ENCODE assay signal across 17 cellular contexts in genomic region chr10:13921941-13922340, GRCh38.
DNase-seq lines count a peak whose midpoint lies in the region; ATAC-seq and TF ChIP-seq lines count a peak whose summit lies in the region.
"Had no signal": no experiment of that assay in that cellular context is flagged by ENCODE, and none has a peak within 500 bp of the region (broad histone marks: within the 10 kb centered on the region; RNA-seq: fewer than 3 reads in every experiment).

No MANE protein-coding gene starts in this region.

- peaks cover 80% of the 10 kb centered on the region for H3K4me1 Mint-ChIP-seq in chondrocyte (ENCODE audit: low read depth)

- no peak overlapping the region for H4K5ac ChIP-seq in IMR-90 (ENCODE audit: low read depth, low read length)

- H2AK5ac ChIP-seq in IMR-90 (ENCODE audit: low read depth, low read length), result peak overlapping the region; percentile 97
- no peak overlapping the region for H2AK5ac ChIP-seq in trophoblast cell (ENCODE audit: low read length)

- peak overlapping the region; percentile 96; the same call in 2 of the 3 replicates for H2BK15ac ChIP-seq in IMR-90 (ENCODE audit: low read depth, low read length)

- H3K36me3 ChIP-seq in ACC112 (ENCODE audit: insufficient read depth, low read length) (0 out of 2 replicates have a peak, but pooled peaks cover 7% of the 10 kb centered on the region), IMR-90 (ENCODE audit: control insufficient read depth, insufficient read depth, low read length) (no peaks in the 10 kb centered on the region), trophoblast cell (ENCODE audit: control insufficient read depth in 1 of 2, insufficient read depth in 2 of 2, low read length in 2 of 2) (no peaks in the 10 kb centered on the region), PC-9 (ENCODE audit: low read depth) (no peaks in the 10 kb centered on the region)
- H3K36me3 ChIP-seq: BLaER1 treated with 17β-estradiol and CSF1 and Interleukin-3, amounts not matched to agents 10 nM and 100 nM had no signal

- H3K27ac ChIP-seq in ACC112 (ENCODE audit: low read depth, low read length) (peak overlapping the region; percentile 94), IMR-90 (ENCODE audit: insufficient read depth, low read length) (0 out of 2 replicates have a peak overlapping the region, but pooled peaks have one; percentile 7), trophoblast cell (ENCODE audit: low read depth, low read length) (no peak overlapping the region), PC-9 (no peak overlapping the region)
- H3K27ac ChIP-seq: 22Rv1; BLaER1 treated with 17β-estradiol and CSF1 and Interleukin-3, amounts not matched to agents 10 nM and 100 nM; HL-60 had no signal

- H3K23ac ChIP-seq in IMR-90 (ENCODE audit: low read depth, low read length), result peak overlapping the region; percentile 68; the same call in 1 of the 2 replicates
- no peak overlapping the region for H3K23ac ChIP-seq in trophoblast cell (ENCODE audit: low read length)

- TF ChIP-seq CTCF in IMR-90 (conservative IDR thresholded peaks at IDR 0.05; ENCODE audit: low read depth, low read length) (no peak), chondrocyte (IDR thresholded peaks at IDR 0.05) (no peak), PC-9 (conservative IDR thresholded peaks at IDR 0.05) (no peak)

- no peak overlapping the region for H3K56ac ChIP-seq in IMR-90 (ENCODE audit: extremely low read depth, insufficient read depth, low read length)

- no peak overlapping the region for H3K4me3 ChIP-seq in ACC112 (ENCODE audit: low read depth, low read length)
- no peak overlapping the region for H3K4me3 ChIP-seq in IMR-90 (ENCODE audit: insufficient read depth, low read depth, low read length)
- no peak overlapping the region for H3K4me3 ChIP-seq in trophoblast cell (ENCODE audit: low read depth, low read length)
- H3K4me3 ChIP-seq in PC-9, result no peak overlapping the region
- H3K4me3 ChIP-seq: BLaER1 treated with 17β-estradiol and CSF1 and Interleukin-3, amounts not matched to agents 10 nM and 100 nM had no signal

- peaks cover 19% of the 10 kb centered on the region for H3F3A ChIP-seq in PC-9 (ENCODE audit: insufficient read depth, low read depth)

- H3K9me1 ChIP-seq in IMR-90 (ENCODE audit: insufficient read depth, low read length), result peaks cover 9% of the 10 kb centered on the region

- no peaks in the 10 kb centered on the region for H3K27me3 Mint-ChIP-seq in chondrocyte (ENCODE audit: low read depth)

- no peak overlapping the region for H3K9ac ChIP-seq in IMR-90 (ENCODE audit: low read depth, low read length)
- no peak overlapping the region for H3K9ac ChIP-seq in trophoblast cell (ENCODE audit: low read length)
- H3K9ac ChIP-seq: BLaER1 treated with 17β-estradiol and CSF1 and Interleukin-3, amounts not matched to agents 10 nM and 100 nM had no signal

- BruUV-seq in IMR-90 (replicated peaks; lab: Mats Ljungman, UMichigan), result no TSS peak
- BruUV-seq in PC-9 (replicated peaks; lab: Mats Ljungman, UMichigan), result no TSS peak

- WGBS in IMR-90 (ENCODE audit: extremely low coverage in 2 of 2, insufficient read length in 1 of 2), 2 experiments, result 100% methylated on average over 1 of the region's 3 CpGs; no CpG with 5 or more reads in 1 of the 2 experiments
- WGBS in trophoblast cell (ENCODE audit: extremely low coverage, insufficient coverage, insufficient read length), result no CpG with 5 or more reads among the region's 3 CpGs

- H2AK9ac ChIP-seq in IMR-90 (replicated peaks; ENCODE audit: low read depth, low read length, poor library complexity), result no peak overlapping the region

- H4K12ac ChIP-seq in trophoblast cell (ENCODE audit: low read depth, low read length), result no peak overlapping the region

- dilution Hi-C loops in IMR-90 (cut with HindIII; ENCODE audit: low sequenced_read_pairs, unreplicated experiment), result no loop called here

- H3K27ac Mint-ChIP-seq in chondrocyte (ENCODE audit: unreplicated experiment), result peak overlapping the region; percentile 99
- H3K27ac Mint-ChIP-seq: CD4-positive, CD25-positive, alpha-beta regulatory T cell; H9 had no signal

- peaks cover 6% of the 10 kb centered on the region for H3K36me3 Mint-ChIP-seq in chondrocyte (ENCODE audit: low read depth)
- H3K36me3 Mint-ChIP-seq: CD4-positive, CD25-positive, alpha-beta regulatory T cell had no signal

- H3K4me1 ChIP-seq in ACC112 (ENCODE audit: control insufficient read depth, insufficient read depth, low read length, unreplicated experiment) (peaks cover 40% of the 10 kb centered on the region), IMR-90 (ENCODE audit: control insufficient read depth, insufficient read depth, low read length) (peaks cover 11% of the 10 kb centered on the region), trophoblast cell (ENCODE audit: control insufficient read depth in 1 of 2, insufficient read depth in 2 of 2, low read length in 2 of 2) (peaks cover 0 to 2% of the 10 kb centered on the region in 2 experiments), PC-9 (replicated peaks; ENCODE audit: insufficient read depth) (peaks cover 18% of the 10 kb centered on the region)

- CTCF ChIA-PET in IMR-90 (lab: Yijun Ruan, JAX), result interaction anchor here (0.6 kb wide), 1 partner anchor 11 kb away, joined by 3 read pairs; no protein-coding TSS in a partner anchor
- CTCF ChIA-PET in PC-9 (lab: Charles Lee), result no interaction called here

- H3K27me3 ChIP-seq in ACC112 (ENCODE audit: insufficient read depth, low read length), result no peaks in the 10 kb centered on the region
- no peaks in the 10 kb centered on the region for H3K27me3 ChIP-seq in IMR-90 (ENCODE audit: control insufficient read depth, insufficient read depth, low read length)
- no peaks in the 10 kb centered on the region for H3K27me3 ChIP-seq in trophoblast cell (ENCODE audit: insufficient read depth, low read length)
- no peaks in the 10 kb centered on the region for H3K27me3 ChIP-seq in PC-9 (ENCODE audit: insufficient read depth, low read depth)
- H3K27me3 ChIP-seq: BLaER1 treated with 17β-estradiol and CSF1 and Interleukin-3, amounts not matched to agents 10 nM and 100 nM had no signal

- no peak overlapping the region for H2BK12ac ChIP-seq in trophoblast cell (ENCODE audit: low read length)

- H4K91ac ChIP-seq in IMR-90 (ENCODE audit: insufficient read depth, low read depth, low read length), result peak overlapping the region; percentile 30; the same call in 1 of the 2 replicates
- H4K91ac ChIP-seq in trophoblast cell (ENCODE audit: low read depth, low read length), result no peak overlapping the region

- intact Hi-C loops in IMR-90 (cut with micrococcal nuclease), result no loop called here
- intact Hi-C loops in PC-9 (cut with micrococcal nuclease; ENCODE audit: unreplicated experiment), result no loop called here

- DNase-seq in IMR-90 (no peak), chondrocyte (ENCODE audit: low spot score) (no peak), trophoblast cell (peak; percentile 67 to 78), PC-9 (no peak), 8988T (no peak), kidney glomerular epithelial cell (lab: John Stamatoyannopoulos, UW) (no peak)
- DNase-seq: Calu3; CD4-positive, CD25-positive, alpha-beta regulatory T cell; DMS 273 treated with DMSO at 0.1 percent for 48 hours; GOT3; H9; KBM-7 had no signal

- H4K8ac ChIP-seq in IMR-90 (ENCODE audit: low read depth in 2 of 2, low read length in 2 of 2) (peak overlapping the region in 1 of 2 experiments; percentile 54; a peak in 1 of 4 replicates), trophoblast cell (ENCODE audit: low read depth, low read length) (no peak overlapping the region)

- H3K4ac ChIP-seq in IMR-90 (ENCODE audit: low read depth, low read length) (peak overlapping the region; percentile 65), trophoblast cell (ENCODE audit: low read depth, low read length) (no peak overlapping the region)

- peak overlapping the region; percentile 67; the same call in 1 of the 2 replicates for H2BK20ac ChIP-seq in IMR-90 (ENCODE audit: low read depth, low read length)

- H3K14ac ChIP-seq in IMR-90 (replicated peaks; ENCODE audit: low read depth, low read length) (peak overlapping the region; percentile 61; the same call in 1 of the 2 replicates), trophoblast cell (ENCODE audit: low read length) (no peak overlapping the region)

- H3K79me1 ChIP-seq in IMR-90 (ENCODE audit: low read depth in 1 of 2, low read length in 2 of 2) (peaks cover 0 to 36% of the 10 kb centered on the region in 2 experiments; a peak in 2 of 4 replicates), trophoblast cell (ENCODE audit: low read length) (no peaks in the 10 kb centered on the region)

- in situ Hi-C loops in IMR-90 (cut with MboI; ENCODE audit: low sequenced_read_pairs), result no loop called here

- H2BK120ac ChIP-seq in IMR-90 (ENCODE audit: low read depth, low read length) (peak overlapping the region; percentile 86; the same call in 1 of the 2 replicates), trophoblast cell (ENCODE audit: insufficient read depth, low read length, poor library complexity) (no peak overlapping the region)

- no peak for TF ChIP-seq RAD21 in IMR-90 (IDR thresholded peaks at IDR 0.05; ENCODE audit: low read length)

- H2BK5ac ChIP-seq in IMR-90 (ENCODE audit: low read depth, low read length, poor library complexity, severe bottlenecking) (peak overlapping the region; percentile 73), trophoblast cell (ENCODE audit: low read depth, low read length, poor library complexity) (no peak overlapping the region)

- no peak for ATAC-seq in IMR-90 (ENCODE audit: low read depth)
- ATAC-seq in HG03025 (IDR thresholded peaks at IDR 0.05; ENCODE audit: low FRiP score, unreplicated experiment), result no peak

- H3K9me2 ChIP-seq in PC-9 (ENCODE audit: insufficient read depth), result no peaks in the 10 kb centered on the region

- no peaks in the 10 kb centered on the region for H3K79me2 ChIP-seq in ACC112 (ENCODE audit: control insufficient read depth, insufficient read depth, low read length, unreplicated experiment)
- H3K79me2 ChIP-seq in trophoblast cell (ENCODE audit: control insufficient read depth, insufficient read depth, low read length, poor library complexity), result no peaks in the 10 kb centered on the region
- H3K79me2 ChIP-seq in PC-9 (ENCODE audit: low read depth), result no peaks in the 10 kb centered on the region

- H3K4me2 ChIP-seq in IMR-90 (ENCODE audit: low read depth, low read length) (no peak overlapping the region; the same call in 1 of the 2 replicates), trophoblast cell (ENCODE audit: low read length) (no peak overlapping the region), PC-9 (no peak overlapping the region)
- H3K4me2 ChIP-seq: BLaER1 treated with 17β-estradiol and CSF1 and Interleukin-3, amounts not matched to agents 10 nM and 100 nM had no signal

- no peaks in the 10 kb centered on the region for H4K20me1 ChIP-seq in IMR-90 (ENCODE audit: insufficient read depth, low read length)
- no peaks in the 10 kb centered on the region for H4K20me1 ChIP-seq in PC-9 (ENCODE audit: insufficient read depth)
- H4K20me1 ChIP-seq: BLaER1 treated with 17β-estradiol and CSF1 and Interleukin-3, amounts not matched to agents 10 nM and 100 nM had no signal

- no peaks in the 10 kb centered on the region for H3K9me3 ChIP-seq in IMR-90 (ENCODE audit: control insufficient read depth, insufficient read depth, low read length)
- H3K9me3 ChIP-seq in trophoblast cell (ENCODE audit: insufficient read depth, low read depth, low read length), result no peaks in the 10 kb centered on the region
- no peaks in the 10 kb centered on the region for H3K9me3 ChIP-seq in PC-9 (ENCODE audit: insufficient read depth, low read depth)
- H3K9me3 ChIP-seq: BLaER1 treated with 17β-estradiol and CSF1 and Interleukin-3, amounts not matched to agents 10 nM and 100 nM had no signal

- H2AFZ ChIP-seq in ACC112 (ENCODE audit: low read length, unreplicated experiment) (no peak overlapping the region), IMR-90 (replicated peaks; ENCODE audit: low read length, poor library complexity) (no peak overlapping the region), trophoblast cell (ENCODE audit: insufficient read depth, low read length, poor library complexity) (no peak overlapping the region), PC-9 (no peak overlapping the region)

- H3K18ac ChIP-seq in IMR-90 (ENCODE audit: low read depth, low read length) (peak overlapping the region; percentile 42; the same call in 1 of the 2 replicates), trophoblast cell (ENCODE audit: low read length) (no peak overlapping the region)

- TF ChIP-seq POLR2A in IMR-90 (IDR thresholded peaks at IDR 0.05; ENCODE audit: low read depth, low read length), result no peak

- POLR2A ChIA-PET in IMR-90 (lab: Charles Lee; ENCODE audit: unreplicated experiment), result no interaction called here
- POLR2A ChIA-PET in PC-9 (lab: Charles Lee; ENCODE audit: unreplicated experiment), result no interaction called here

- H3K9me3 Mint-ChIP-seq in chondrocyte (ENCODE audit: low read depth), result no peaks in the 10 kb centered on the region
- H3K9me3 Mint-ChIP-seq: CD4-positive, CD25-positive, alpha-beta regulatory T cell; H9 had no signal

- no peak overlapping the region for H3K4me3 Mint-ChIP-seq in chondrocyte (ENCODE audit: unreplicated experiment)
- H3K4me3 Mint-ChIP-seq: CD4-positive, CD25-positive, alpha-beta regulatory T cell; H9 had no signal

Comparison
In these comparisons a context has a peak if more than half of its experiments do, and no peak if none do; other contexts are left out.
1. H3K27ac ChIP-seq: peak in ACC112 (single experiment) and IMR-90 (single experiment); none in trophoblast cell (single experiment) and PC-9 (single experiment).
2. DNase-seq: peak in trophoblast cell (2 of 2); none in IMR-90 (single experiment), chondrocyte (single experiment), PC-9 (0 of 2), 8988T (single experiment) and kidney glomerular epithelial cell (single experiment).